In the genomic region with DNA sequence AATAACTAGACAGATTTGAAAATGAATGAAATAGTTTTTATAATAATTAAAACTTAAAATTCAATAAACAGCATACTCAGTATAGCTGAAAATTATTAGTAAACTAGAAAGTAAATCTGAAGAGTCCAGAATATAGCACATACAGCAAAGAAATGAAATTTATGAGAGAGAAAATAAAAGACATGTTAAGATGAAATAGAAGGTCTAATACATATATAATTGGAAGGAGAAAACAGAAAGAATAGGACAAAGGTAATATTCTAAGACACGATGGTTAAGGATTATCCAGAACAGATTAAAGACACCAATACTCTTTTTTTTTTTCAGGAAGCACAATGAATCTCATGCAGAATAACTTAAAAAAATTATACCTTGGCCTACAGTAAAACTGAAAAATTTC, we compare ENCODE assay signal across 18 cellular contexts.
DNase-seq lines count a peak whose midpoint lies in the region; ATAC-seq, FAIRE-seq and TF ChIP-seq lines count a peak whose summit lies in the region.
"Had no signal": no experiment of that assay in that cellular context is flagged by ENCODE, and none has a peak within 500 bp of the region (broad histone marks: within the 10 kb centered on the region; RNA-seq: fewer than 3 reads in every experiment).

No MANE protein-coding gene starts in this region.

- H3K36me3 ChIP-seq in kidney (ENCODE audit: control insufficient read depth in 1 of 2, insufficient read depth in 2 of 2, low read length in 2 of 2) (no peaks in the 10 kb centered on the region), heart right ventricle (no peaks in the 10 kb centered on the region)
- H3K36me3 ChIP-seq: BLaER1 treated with 17β-estradiol and CSF1 and Interleukin-3, amounts not matched to agents 10 nM and 100 nM had no signal

- WGBS in heart right ventricle, 2 donors = 97 to 100% methylated on average over 1 of the region's 1 CpG

- H3K27ac ChIP-seq in kidney (ENCODE audit: low read depth in 2 of 2, low read length in 2 of 2) (no peak overlapping the region), heart right ventricle (no peak overlapping the region)
- H3K27ac ChIP-seq: BLaER1 treated with 17β-estradiol and CSF1 and Interleukin-3, amounts not matched to agents 10 nM and 100 nM; HL-60 had no signal

- no peaks in the 10 kb centered on the region for H3K27me3 ChIP-seq in heart right ventricle
- H3K27me3 ChIP-seq: BLaER1 treated with 17β-estradiol and CSF1 and Interleukin-3, amounts not matched to agents 10 nM and 100 nM had no signal

- H3K9ac ChIP-seq in kidney (ENCODE audit: low read length in 2 of 2) = no peak overlapping the region
- H3K9ac ChIP-seq: BLaER1 treated with 17β-estradiol and CSF1 and Interleukin-3, amounts not matched to agents 10 nM and 100 nM had no signal

- no peak for DNase-seq in activated naive CD4-positive, alpha-beta T cell (lab: John Stamatoyannopoulos, UW)
- DNase-seq in kidney (no peak), heart right ventricle (no peak), activated gamma-delta T cell treated with Interleukin-2 at 50 U/mL for 16 hours (no peak), NCI-H2227 treated with DMSO at 0.1 percent for 48 hours (lab: John Stamatoyannopoulos, UW) (no peak), iPS-NIHi7 (ENCODE audit: extremely low spot score) (no peak)
- DNase-seq: COR-L47, NCI-H187, NCI-H526 treated with DMSO at 0.1 percent for 48 hours had no signal

- no peaks in the 10 kb centered on the region for H3K36me3 Mint-ChIP-seq in activated naive CD4-positive, alpha-beta T cell treated with anti-CD3 and anti-CD28 coated beads, Interleukin-2, amount 50 U/mL, for 24 hours
- H3K36me3 Mint-ChIP-seq in activated T-helper 17 cell treated with anti-CD3 and anti-CD28 coated beads, Interleukin-2, amount 50 U/mL, for 72 hours (ENCODE audit: low read depth) = no peaks in the 10 kb centered on the region

- no peak for ATAC-seq in activated T-helper 17 cell treated with anti-CD3 and anti-CD28 coated beads, Interleukin-2, amount 50 U/mL, for 72 hours (replicated peaks)
- ATAC-seq in heart right ventricle = no peak
- ATAC-seq: HCT116 had no signal

- H3K4me1 Mint-ChIP-seq in activated naive CD4-positive, alpha-beta T cell treated with anti-CD3 and anti-CD28 coated beads, Interleukin-2, amount 50 U/mL, for 24 hours = peaks cover 40% of the 10 kb centered on the region
- H3K4me1 Mint-ChIP-seq in activated T-helper 17 cell treated with anti-CD3 and anti-CD28 coated beads, Interleukin-2, amount 50 U/mL, for 72 hours = peaks cover 25% of the 10 kb centered on the region

- peak; percentile 68 for FAIRE-seq in kidney (lab: Jason Lieb, UNC)
- FAIRE-seq: HTR-8/SVneo, RCC 7860 had no signal

- TF ChIP-seq CTCF in kidney (IDR thresholded peaks at IDR 0.05; ENCODE audit: borderline replicate concordance, extremely low read depth, insufficient read depth) (no peak), heart right ventricle (IDR thresholded peaks at IDR 0.05) (no peak)

- H3K9me3 ChIP-seq in kidney (ENCODE audit: control insufficient read depth in 1 of 2, low read length in 2 of 2) (no peaks in the 10 kb centered on the region), heart right ventricle (no peaks in the 10 kb centered on the region)

- H3K27ac Mint-ChIP-seq in activated naive CD4-positive, alpha-beta T cell treated with anti-CD3 and anti-CD28 coated beads, Interleukin-2, amount 50 U/mL, for 24 hours = peak overlapping the region; percentile 0
- peak overlapping the region; percentile 65 for H3K27ac Mint-ChIP-seq in activated T-helper 17 cell treated with anti-CD3 and anti-CD28 coated beads, Interleukin-2, amount 50 U/mL, for 72 hours
- H3K27ac Mint-ChIP-seq: GM23338, IgD-negative memory B cell had no signal

- H3K4me1 ChIP-seq in kidney (ENCODE audit: control insufficient read depth in 1 of 2, insufficient read depth in 1 of 2, low read depth in 1 of 2, low read length in 2 of 2) = no peaks in the 10 kb centered on the region
- peaks cover 0 to 38% (median 17%) of the 10 kb centered on the region in 9 donors for H3K4me1 ChIP-seq in heart right ventricle

- no peak overlapping the region for H3K4me3 ChIP-seq in kidney (ENCODE audit: low read length in 2 of 2)
- no peak overlapping the region for H3K4me3 ChIP-seq in heart right ventricle
- H3K4me3 ChIP-seq: BLaER1 treated with 17β-estradiol and CSF1 and Interleukin-3, amounts not matched to agents 10 nM and 100 nM; GM23338 had no signal

- H3K27me3 Mint-ChIP-seq in activated naive CD4-positive, alpha-beta T cell treated with anti-CD3 and anti-CD28 coated beads, Interleukin-2, amount 50 U/mL, for 24 hours = no peaks in the 10 kb centered on the region
- no peaks in the 10 kb centered on the region for H3K27me3 Mint-ChIP-seq in activated T-helper 17 cell treated with anti-CD3 and anti-CD28 coated beads, Interleukin-2, amount 50 U/mL, for 72 hours
- H3K27me3 Mint-ChIP-seq: IgD-negative memory B cell had no signal

- intact Hi-C loops in kidney (cut with DNase I) (no loop called here), heart right ventricle (cut with DNase I) (no loop called here)

- peak overlapping the region; percentile 0 for H3K4me3 Mint-ChIP-seq in activated naive CD4-positive, alpha-beta T cell treated with anti-CD3 and anti-CD28 coated beads, Interleukin-2, amount 50 U/mL, for 24 hours
- H3K4me3 Mint-ChIP-seq in activated T-helper 17 cell treated with anti-CD3 and anti-CD28 coated beads, Interleukin-2, amount 50 U/mL, for 72 hours = peak overlapping the region; percentile 63
- H3K4me3 Mint-ChIP-seq: GM23338, IgD-negative memory B cell had no signal

- H3K9me3 Mint-ChIP-seq in activated naive CD4-positive, alpha-beta T cell treated with anti-CD3 and anti-CD28 coated beads, Interleukin-2, amount 50 U/mL, for 24 hours = no peaks in the 10 kb centered on the region
- H3K9me3 Mint-ChIP-seq in activated T-helper 17 cell treated with anti-CD3 and anti-CD28 coated beads, Interleukin-2, amount 50 U/mL, for 72 hours = no peaks in the 10 kb centered on the region
- H3K9me3 Mint-ChIP-seq: GM23338 had no signal
